Comparison of ENCODE assay signal across 9 cellular contexts in genomic region chr7:144195212-144195872, GRCh38. TPM values are rescaled to one million over a fixed set of nuclear protein-coding genes. Genes with fewer than 3 reads are reported as not detected.
A peak's percentile ranks its signal among the peaks of the same experiment; 100 is the strongest.
DNase-seq lines count a peak whose midpoint lies in the region; ATAC-seq, FAIRE-seq and TF ChIP-seq lines count a peak whose summit lies in the region.
"Not testable (repeated sequence)": the region's sequence is repeated elsewhere in the genome, so short reads cannot be mapped to it uniquely, and the experiment has no call there.
"Had no signal": no experiment of that assay in that cellular context is flagged by ENCODE, and none has a peak within 500 bp of the region (broad histone marks: within the 10 kb centered on the region; RNA-seq: fewer than 3 reads in every experiment).

Gene ARHGEF35, minus strand, starts transcription at chr7:144195833. Its CDS starts 7,450 bp downstream, at chr7:144188383.

- not testable (repeated sequence) for H3K9me3 ChIP-seq in CD4-positive, alpha-beta memory T cell (ENCODE audit: control insufficient read depth in 1 of 2, low read length in 2 of 2); keratinocyte (ENCODE audit: control insufficient read depth, low read depth, low read length)

- FAIRE-seq in keratinocyte (lab: Jason Lieb, UNC), result not testable (repeated sequence)

- H4K20me1 ChIP-seq in keratinocyte (ENCODE audit: control insufficient read depth, extremely low read depth, insufficient read depth, low read length), result not testable (repeated sequence)

- peaks cover 3 to 16% (median 8%) of the 10 kb centered on the region in 4 donors for H3K4me1 Mint-ChIP-seq in CD4-positive, alpha-beta memory T cell
- H3K4me1 Mint-ChIP-seq in T-helper 2 cell treated with Interferon-gamma antibody and Interleukin-4, amounts not matched to agents 5 μg/mL and 100 μg/mL, for 36 hours (ENCODE audit: low read depth); activated naive CD8-positive, alpha-beta T cell treated with anti-CD3 and anti-CD28 coated beads, Interleukin-2, amount 50 U/mL, for 24 hours: not testable (repeated sequence)

- H3K27me3 ChIP-seq in CD4-positive, alpha-beta memory T cell (ENCODE audit: insufficient read depth, low read length); keratinocyte (ENCODE audit: control insufficient read depth, extremely low read depth, insufficient read depth, low read length): not testable (repeated sequence)

- H3K9me1 ChIP-seq in keratinocyte (ENCODE audit: control insufficient read depth, extremely low read depth, insufficient read depth, low read length), result not testable (repeated sequence)

- H3K79me2 ChIP-seq in keratinocyte (ENCODE audit: control insufficient read depth, insufficient read depth, low read length), result not testable (repeated sequence)

- TF ChIP-seq CTCF in keratinocyte (optimal IDR thresholded peaks at IDR 0.05 in 1 of 3, IDR thresholded peaks at IDR 0.05 in 1 of 3, conservative IDR thresholded peaks at IDR 0.05 in 1 of 3; ENCODE audit: extremely low read depth in 1 of 3, insufficient read depth in 2 of 3, low read length in 3 of 3), result not testable (repeated sequence)

- H3K4me3 Mint-ChIP-seq in CD4-positive, alpha-beta memory T cell, result peak within 1 kb of the TSS in 4 of 8 donors; percentile 59 to 78 (median 74)
- peak within 1 kb of the TSS; percentile 71 for H3K4me3 Mint-ChIP-seq in T-helper 2 cell treated with Interferon-gamma antibody and Interleukin-4, amounts not matched to agents 5 μg/mL and 100 μg/mL, for 36 hours
- peak within 1 kb of the TSS; percentile 54 for H3K4me3 Mint-ChIP-seq in activated naive CD8-positive, alpha-beta T cell treated with anti-CD3 and anti-CD28 coated beads, Interleukin-2, amount 50 U/mL, for 24 hours

- not testable (repeated sequence) for H3K9ac ChIP-seq in keratinocyte (ENCODE audit: control insufficient read depth, extremely low read depth, insufficient read depth, low read length)

- not testable (repeated sequence) for H3K4me1 ChIP-seq in CD4-positive, alpha-beta memory T cell (ENCODE audit: insufficient read depth, low read length); keratinocyte (ENCODE audit: control insufficient read depth, extremely low read depth, insufficient read depth, low read length)

- intact Hi-C loops in CD4-positive, alpha-beta memory T cell (cut with micrococcal nuclease), result not testable (repeated sequence)

- H3K36me3 Mint-ChIP-seq in CD4-positive, alpha-beta memory T cell; T-helper 2 cell treated with Interferon-gamma antibody and Interleukin-4, amounts not matched to agents 5 μg/mL and 100 μg/mL, for 36 hours (ENCODE audit: low read depth); activated naive CD8-positive, alpha-beta T cell treated with anti-CD3 and anti-CD28 coated beads, Interleukin-2, amount 50 U/mL, for 24 hours (ENCODE audit: low read depth): not testable (repeated sequence)

- POLR2A ChIA-PET in CD4-positive, alpha-beta memory T cell (lab: Charles Lee; ENCODE audit: partially characterized antibody), result not testable (repeated sequence)

- not testable (repeated sequence) for H3K27ac ChIP-seq in CD4-positive, alpha-beta memory T cell (ENCODE audit: low read depth, low read length); keratinocyte (ENCODE audit: control insufficient read depth, insufficient read depth, low read length)

- not testable (repeated sequence) for H3K4me2 ChIP-seq in keratinocyte (ENCODE audit: control insufficient read depth, extremely low read depth, insufficient read depth, low read depth, low read length)

- ATAC-seq in GM19395 (IDR thresholded peaks at IDR 0.05; ENCODE audit: unreplicated experiment) (peak; percentile 73), HG02588 (IDR thresholded peaks at IDR 0.05; ENCODE audit: unreplicated experiment) (peak; percentile 73), HG03159 (IDR thresholded peaks at IDR 0.05; ENCODE audit: unreplicated experiment) (peak; percentile 77)
- ATAC-seq in activated naive CD8-positive, alpha-beta T cell treated with anti-CD3 and anti-CD28 coated beads, Interleukin-2, amount 50 U/mL, for 24 hours, result peak; percentile 71

- H3K27ac Mint-ChIP-seq in CD4-positive, alpha-beta memory T cell, result peak within 1 kb of the TSS in 4 of 7 donors; percentile 17 to 85 (median 43)
- H3K27ac Mint-ChIP-seq in T-helper 2 cell treated with Interferon-gamma antibody and Interleukin-4, amounts not matched to agents 5 μg/mL and 100 μg/mL, for 36 hours, result peak within 1 kb of the TSS; percentile 36
- not testable (repeated sequence) for H3K27ac Mint-ChIP-seq in activated naive CD8-positive, alpha-beta T cell treated with anti-CD3 and anti-CD28 coated beads, Interleukin-2, amount 50 U/mL, for 24 hours

- CTCF ChIA-PET in CD4-positive, alpha-beta memory T cell (lab: Charles Lee; ENCODE audit: partially characterized antibody), result not testable (repeated sequence)

- not testable (repeated sequence) for H3K36me3 ChIP-seq in CD4-positive, alpha-beta memory T cell (ENCODE audit: insufficient read depth, low read length); keratinocyte (ENCODE audit: control insufficient read depth in 2 of 2, extremely low read depth in 1 of 2, insufficient read depth in 2 of 2, low read length in 2 of 2)

- dilution Hi-C loops in keratinocyte (cut with MboI; ENCODE audit: extremely low pct_ligation_motif_present, low sequenced_read_pairs), result not testable (repeated sequence)

- H3K4me3 ChIP-seq in CD4-positive, alpha-beta memory T cell (ENCODE audit: low read length in 2 of 2); keratinocyte (ENCODE audit: control insufficient read depth in 2 of 3, extremely low read depth in 1 of 3, insufficient read depth in 2 of 3, low read depth in 1 of 3, low read length in 3 of 3): not testable (repeated sequence)

- not testable (repeated sequence) for H2AFZ ChIP-seq in keratinocyte (ENCODE audit: control insufficient read depth, low read length)

- H3K9me3 Mint-ChIP-seq in CD4-positive, alpha-beta memory T cell; T-helper 2 cell treated with Interferon-gamma antibody and Interleukin-4, amounts not matched to agents 5 μg/mL and 100 μg/mL, for 36 hours; activated naive CD8-positive, alpha-beta T cell treated with anti-CD3 and anti-CD28 coated beads, Interleukin-2, amount 50 U/mL, for 24 hours: not testable (repeated sequence)

- not testable (repeated sequence) for H3K27me3 Mint-ChIP-seq in CD4-positive, alpha-beta memory T cell; T-helper 2 cell treated with Interferon-gamma antibody and Interleukin-4, amounts not matched to agents 5 μg/mL and 100 μg/mL, for 36 hours (ENCODE audit: low read depth); activated naive CD8-positive, alpha-beta T cell treated with anti-CD3 and anti-CD28 coated beads, Interleukin-2, amount 50 U/mL, for 24 hours

- DNase-seq in CD4-positive, alpha-beta memory T cell, result peak in 1 of 5 donors; percentile 29
- not testable (repeated sequence) for DNase-seq in T-helper 2 cell treated with Interferon-gamma antibody and Interleukin-4, amounts not matched to agents 5 μg/mL and 100 μg/mL, for 36 hours (ENCODE audit: low spot score); keratinocyte (ENCODE audit: low read depth, low spot score); renal cortical epithelial cell (ENCODE audit: low read depth)
- peak; percentile 3 for DNase-seq in activated naive CD8-positive, alpha-beta T cell treated with anti-CD3 and anti-CD28 coated beads, Interleukin-2, amount 50 U/mL, for 24 hours

RNA-seq across cellular contexts. Expression of gene ARHGEF35, which starts in this region (rescaled TPM):
- total RNA-seq in CD4-positive, alpha-beta memory T cell, result 1 to 10 TPM; 4.8 to 5.2 TPM
- polyA plus RNA-seq in CD4-positive, alpha-beta memory T cell, result 1 to 10 TPM; 2.0 to 2.8 TPM
- 5.2 to 12.2 TPM (median 9.6 TPM) in 3 replicates for polyA plus RNA-seq in keratinocyte
- 12.8 TPM for polyA plus RNA-seq in keratinocyte (2011; ENCODE audit: low read depth)
- 9.2 and 9.7 TPM in 2 replicates for polyA plus RNA-seq in keratinocyte (2011; cell fraction: cytosol; rRNA removed)
- polyA plus RNA-seq in keratinocyte (2011; cell fraction: nucleus; rRNA removed), result 6.8 and 9.2 TPM in 2 replicates
- polyA plus RNA-seq in keratinocyte (2012; ENCODE audit: low replicate concordance), result 12.5 and 21.1 TPM in 2 replicates
- polyA minus RNA-seq in keratinocyte, result 2.7 to 3.6 TPM (median 2.7 TPM) in 3 replicates
- polyA minus RNA-seq in keratinocyte (2011; cell fraction: cytosol; rRNA and poly(A)+ RNA removed), result 2.7 TPM
- polyA minus RNA-seq in keratinocyte (2011; cell fraction: nucleus; rRNA and poly(A)+ RNA removed), result 1.1 and 2.8 TPM in 2 replicates
- total RNA-seq in renal cortical epithelial cell, result 22.4 and 25.0 TPM in 2 replicates
- total RNA-seq: SK-MEL-5 had no signal
